Comparison of ENCODE assay signal across 7 cellular contexts in the genomic region with DNA sequence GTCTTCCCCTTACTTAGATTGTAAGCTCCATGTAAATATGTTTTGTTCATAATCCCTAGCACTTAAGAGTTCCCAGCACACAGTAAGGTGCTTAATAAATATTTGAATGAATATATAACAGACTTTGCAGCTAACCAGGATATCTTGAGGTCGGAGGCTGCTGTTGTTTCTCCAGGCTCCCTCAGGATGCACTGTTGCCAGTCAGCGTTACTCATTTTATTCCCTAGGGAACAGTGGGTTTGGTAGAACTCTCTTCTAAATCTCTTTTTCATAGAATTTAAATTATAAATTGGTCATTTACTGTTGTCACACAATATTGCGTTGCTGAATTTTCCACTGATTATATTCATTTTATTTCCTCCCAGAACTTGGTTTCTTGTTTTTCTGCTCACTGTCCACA. TPM values are rescaled to one million over a fixed set of nuclear protein-coding genes. Genes with fewer than 3 reads are reported as not detected.
DNase-seq lines count a peak whose midpoint lies in the region; ATAC-seq and TF ChIP-seq lines count a peak whose summit lies in the region.

No MANE protein-coding gene starts in this region.

- H3K4me3 ChIP-seq in HAP-1 (peak overlapping the region; percentile 92), spleen (peak overlapping the region in 6 of 8 donors; percentile 84 to 99 (median 98))

- peaks cover 23% of the 10 kb centered on the region for H3K4me1 Mint-ChIP-seq in T-helper 17 cell

- 54 to 75% (median 62%) methylated on average over 3 of the region's 3 CpGs for WGBS in spleen, 5 donors

- TF ChIP-seq CTCF in spleen (IDR thresholded peaks at IDR 0.05 in 8 of 11, conservative IDR thresholded peaks at IDR 0.05 in 3 of 11): no peak

- peak overlapping the region; percentile 97 for H3K27ac Mint-ChIP-seq in T-helper 17 cell

- in situ Hi-C loops in HAP-1 (cut with MboI; ENCODE audit: low sequenced_read_pairs): no loop called here

- DNase-seq in HAP-1 (ENCODE audit: low spot score in 2 of 2) (no peak), T-helper 17 cell (no peak), fibroblast of the conjunctiva (ENCODE audit: low read depth) (peak; percentile 68), spleen (no peak), GF-D8 (lab: John Stamatoyannopoulos, UW) (no peak), pons (ENCODE audit: low spot score) (no peak)

- H3K27me3 ChIP-seq in HAP-1 (ENCODE audit: low read depth) (no peaks in the 10 kb centered on the region), spleen (replicated peaks in 1 of 7) (no peaks in the 10 kb centered on the region)

- peaks cover 31% of the 10 kb centered on the region for H3K36me3 ChIP-seq in HAP-1 (replicated peaks)
- peaks cover 0 to 13% (median 4%) of the 10 kb centered on the region in 6 donors for H3K36me3 ChIP-seq in spleen

- peak overlapping the region; percentile 98 to 99 (median 99) for H3K27ac ChIP-seq in spleen

- intact Hi-C loops in spleen (cut with DNase I; ENCODE audit: low total_unique reads): loop anchor here (5.0 kb wide), 1 partner anchor 47 kb away; no protein-coding TSS in a partner anchor

- no peak for ATAC-seq in T-helper 17 cell
- no peak for ATAC-seq in HG02763 (IDR thresholded peaks at IDR 0.05; ENCODE audit: unreplicated experiment)

- H3K9me3 ChIP-seq in HAP-1 (no peaks in the 10 kb centered on the region), T-helper 17 cell (ENCODE audit: control insufficient read depth, low read length, poor library complexity, severe bottlenecking) (no peaks in the 10 kb centered on the region), spleen (no peaks in the 10 kb centered on the region)

- H3K36me3 Mint-ChIP-seq in T-helper 17 cell (ENCODE audit: low read depth): peaks cover 2% of the 10 kb centered on the region

- peaks cover 16% of the 10 kb centered on the region for H3K4me1 ChIP-seq in HAP-1
- peaks cover 20 to 44% (median 33%) of the 10 kb centered on the region in 6 donors for H3K4me1 ChIP-seq in spleen

- peak overlapping the region; percentile 97 for H3K4me3 Mint-ChIP-seq in T-helper 17 cell

- TF ChIP-seq POLR2A in spleen (IDR thresholded peaks at IDR 0.05): no peak

- H3K27me3 Mint-ChIP-seq in T-helper 17 cell: no peaks in the 10 kb centered on the region

RNA-seq across cellular contexts. Expression of a gene that starts 1.0 kb away (rescaled TPM):
- total RNA-seq in T-helper 17 cell (100 to 1,000 TPM; 109 to 120 TPM), spleen (100 to 1,000 TPM; 151 to 188 (median 159) TPM)
- 10 to 100 TPM; 44.9 to 67.0 (median 65.4) TPM for polyA plus RNA-seq in spleen

RNA-seq across cellular contexts. Expression of a gene that starts 54.9 kb away (rescaled TPM):
- total RNA-seq in T-helper 17 cell: 10 to 100 TPM; 53.0 to 59.1 TPM
- 10 to 100 TPM; 27.6 to 64.5 (median 45.4) TPM for total RNA-seq in spleen
- 10 to 100 TPM; 31.4 to 37.3 (median 37.3) TPM for polyA plus RNA-seq in spleen
